Comparison of ENCODE assay signal across 17 cellular contexts in genomic region chrX:18573556-18573955, GRCh38.
A peak's percentile ranks its signal among the peaks of the same experiment; 100 is the strongest.
DNase-seq lines count a peak whose midpoint lies in the region; ATAC-seq, FAIRE-seq and TF ChIP-seq lines count a peak whose summit lies in the region.
"Had no signal": no experiment of that assay in that cellular context is flagged by ENCODE, and none has a peak within 500 bp of the region (broad histone marks: within the 10 kb centered on the region; RNA-seq: fewer than 3 reads in every experiment).

No MANE protein-coding gene starts in this region.

- no peaks in the 10 kb centered on the region for H3K27me3 ChIP-seq in bronchial epithelial cell (ENCODE audit: control insufficient read depth, insufficient read depth, low read length)

- no peak for ATAC-seq in A549
- ATAC-seq in left ventricle myocardium superior = peak; percentile 84
- no peak for ATAC-seq in left lobe of liver
- ATAC-seq: GM12878 had no signal

- DNase-seq in A549 (ENCODE audit: low read depth in 1 of 2, low spot score in 1 of 2) = no peak
- no peak for DNase-seq in D721Med (ENCODE audit: insufficient read length, low spot score)
- DNase-seq in bronchial epithelial cell (ENCODE audit: low read depth) = no peak
- DNase-seq in left ventricle myocardium superior = no peak
- no peak for DNase-seq in type B pancreatic cell (ENCODE audit: extremely low spot score, unreplicated experiment)
- DNase-seq in cerebellum (ENCODE audit: low spot score) = no peak
- DNase-seq in NCI-H1048 (lab: John Stamatoyannopoulos, UW) = no peak
- no peak for DNase-seq in left lobe of liver (ENCODE audit: low spot score)
- DNase-seq: AML-193; Caco-2; CD4-positive, alpha-beta T cell; DMS79 treated with DMSO at 0.1 percent for 48 hours; H9 had no signal

- H3K4me1 ChIP-seq in A549 = peaks cover 14% of the 10 kb centered on the region
- H3K4me1 ChIP-seq: Caco-2 had no signal

- no peak for TF ChIP-seq RAD21 in A549 (conservative IDR thresholded peaks at IDR 0.05 in 1 of 2, IDR thresholded peaks at IDR 0.05 in 1 of 2)

- WGBS in A549 (ENCODE audit: missing lambda C conversion rate) = 89% methylated on average over 3 of the region's 3 CpGs

- no peaks in the 10 kb centered on the region for H3K36me3 Mint-ChIP-seq in type B pancreatic cell

- H3K9me3 Mint-ChIP-seq in type B pancreatic cell = no peaks in the 10 kb centered on the region
- H3K9me3 Mint-ChIP-seq: CD4-positive, alpha-beta T cell had no signal

- peak; percentile 78 for FAIRE-seq in A549 (lab: Jason Lieb, UNC)
- peak; percentile 67 for FAIRE-seq in D721Med (lab: Jason Lieb, UNC)
- FAIRE-seq in bronchial epithelial cell (lab: Jason Lieb, UNC) = peak; percentile 79
- FAIRE-seq: A204.1, GM12878, H1 had no signal

- POLR2A ChIA-PET in A549 (lab: Yijun Ruan, JAX) = no interaction called here

- H3K4me3 Mint-ChIP-seq in type B pancreatic cell = no peak overlapping the region
- H3K4me3 Mint-ChIP-seq: CD4-positive, alpha-beta T cell; H9 had no signal

- H3K9me3 ChIP-seq in A549 = no peaks in the 10 kb centered on the region
- H3K9me3 ChIP-seq: Caco-2 had no signal

- intact Hi-C loops in left ventricle myocardium superior (cut with micrococcal nuclease) = no loop called here

- TF ChIP-seq CTCF in A549 (IDR thresholded peaks at IDR 0.05) (no peak), D721Med (IDR thresholded peaks at IDR 0.05; ENCODE audit: insufficient read depth, missing control alignments) (no peak), bronchial epithelial cell (IDR thresholded peaks at IDR 0.05; ENCODE audit: insufficient read depth, low read length, severe bottlenecking) (no peak), type B pancreatic cell (conservative IDR thresholded peaks at IDR 0.05) (no peak)

- CTCF ChIA-PET in A549 (lab: Yijun Ruan, JAX) = interaction anchor here (1.7 kb wide), 1 partner anchor 43 kb away, joined by 4 read pairs; no protein-coding TSS in a partner anchor

- no peak overlapping the region for H3K27ac Mint-ChIP-seq in type B pancreatic cell
- H3K27ac Mint-ChIP-seq: CD4-positive, alpha-beta T cell; H9 had no signal

- no peak overlapping the region for H3K27ac ChIP-seq in A549
- H3K27ac ChIP-seq: C4-2B had no signal

- H3K4me3 ChIP-seq in A549 (no peak overlapping the region), bronchial epithelial cell (ENCODE audit: low read depth, low read length) (no peak overlapping the region)
- H3K4me3 ChIP-seq: GM12878 had no signal

- H3K36me3 ChIP-seq in bronchial epithelial cell (ENCODE audit: control insufficient read depth, insufficient read depth, low read length) = no peaks in the 10 kb centered on the region

- TF ChIP-seq POLR2A in A549 (IDR thresholded peaks at IDR 0.05; ENCODE audit: low read length) = no peak

- no peaks in the 10 kb centered on the region for H3K27me3 Mint-ChIP-seq in type B pancreatic cell
- H3K27me3 Mint-ChIP-seq: CD4-positive, alpha-beta T cell had no signal

- no peaks in the 10 kb centered on the region for H3K4me1 Mint-ChIP-seq in type B pancreatic cell (ENCODE audit: unreplicated experiment)

- no peak overlapping the region for H3K4me2 ChIP-seq in A549

- TF ChIP-seq EP300 in A549 (IDR thresholded peaks at IDR 0.05) = no peak

TF ChIP-seq in A549, 52 proteins besides CTCF, POLR2A, EP300 and RAD21:
- TF ChIP-seq RCOR1 (IDR thresholded peaks at IDR 0.05; ENCODE audit: low read depth, low read length) (no peak), PHF8 (IDR thresholded peaks at IDR 0.05; ENCODE audit: borderline replicate concordance, low read depth) (no peak), TFCP2L1 (CRISPR knock-in tag; IDR thresholded peaks at IDR 0.05) (no peak), HDAC2 (IDR thresholded peaks at IDR 0.05) (no peak), HMGXB4 (CRISPR knock-in tag; IDR thresholded peaks at IDR 0.05; ENCODE audit: borderline replicate concordance) (no peak), FOSL2 (IDR thresholded peaks at IDR 0.05) (no peak), FOSL2 (CRISPR knock-in tag; IDR thresholded peaks at IDR 0.05) (no peak), CHD4 (IDR thresholded peaks at IDR 0.05; ENCODE audit: borderline replicate concordance) (no peak), ZFP36 (IDR thresholded peaks at IDR 0.05; ENCODE audit: borderline replicate concordance, partially characterized antibody) (no peak), EHF (CRISPR knock-in tag; IDR thresholded peaks at IDR 0.05) (no peak), JUNB (IDR thresholded peaks at IDR 0.05) (no peak), BCL3 (IDR thresholded peaks at IDR 0.05) (no peak), CEBPB (IDR thresholded peaks at IDR 0.05) (no peak)
